In the genomic region with DNA sequence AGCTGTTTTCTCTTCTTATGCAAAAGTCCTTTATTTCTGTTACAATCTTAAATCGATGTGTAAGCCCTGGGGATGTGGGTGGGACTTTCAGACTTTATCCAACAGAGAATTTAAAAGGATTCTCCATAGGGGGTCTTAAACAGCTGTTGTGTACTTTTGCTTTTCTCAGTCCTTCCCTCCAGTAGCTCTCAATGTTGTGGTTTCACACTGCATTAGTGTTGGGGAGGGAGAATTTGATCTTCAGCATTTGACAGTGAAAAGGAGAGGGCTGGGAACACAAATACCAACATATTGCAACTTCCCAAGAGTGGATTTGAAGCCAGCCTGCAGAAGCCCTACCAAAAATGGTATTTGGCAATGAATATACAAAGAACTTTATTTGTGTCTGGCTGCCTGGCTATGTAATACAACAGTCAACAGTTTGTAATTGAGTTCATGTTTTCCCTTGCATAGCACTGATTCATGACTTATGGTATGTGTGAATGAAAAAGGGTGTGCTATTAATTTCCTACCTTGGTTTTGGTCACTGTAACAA, we compare ENCODE assay signal across 1 cellular context.
TF ChIP-seq lines count a peak whose summit lies in the region.

No MANE protein-coding gene starts in this region.

TF ChIP-seq in H1, 55 proteins besides CTCF, POLR2A, EP300 and RAD21 (continued from another document):
- TF ChIP-seq, protein P1, sequence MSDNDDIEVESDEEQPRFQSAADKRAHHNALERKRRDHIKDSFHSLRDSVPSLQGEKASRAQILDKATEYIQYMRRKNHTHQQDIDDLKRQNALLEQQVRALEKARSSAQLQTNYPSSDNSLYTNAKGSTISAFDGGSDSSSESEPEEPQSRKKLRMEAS (IDR thresholded peaks at IDR 0.05), result no peak
- TF ChIP-seq ATF2 (IDR thresholded peaks at IDR 0.05; ENCODE audit: low read length), result no peak
- TF ChIP-seq ZNF274 (IDR thresholded peaks at IDR 0.05; ENCODE audit: borderline replicate concordance, extremely low read depth, low read length), result no peak
- TF ChIP-seq POLR2AphosphoS5 (IDR thresholded peaks at IDR 0.05; ENCODE audit: low read depth, low read length), result no peak
- TF ChIP-seq FOSL1 (IDR thresholded peaks at IDR 0.05; ENCODE audit: insufficient read depth, low read depth, low read length), result no peak
- TF ChIP-seq MAFK (IDR thresholded peaks at IDR 0.05; ENCODE audit: low read depth, low read length), result no peak
- TF ChIP-seq JUND (IDR thresholded peaks at IDR 0.05; ENCODE audit: low read length), result no peak
- TF ChIP-seq CHD7 (IDR thresholded peaks at IDR 0.05; ENCODE audit: insufficient replicate concordance, low read length), result no peak
- no peak for TF ChIP-seq SIN3A (conservative IDR thresholded peaks at IDR 0.05 in 1 of 2, IDR thresholded peaks at IDR 0.05 in 1 of 2; ENCODE audit: low read depth in 1 of 2, low read length in 2 of 2)
- TF ChIP-seq KDM1A (IDR thresholded peaks at IDR 0.05; ENCODE audit: borderline replicate concordance, low read length), result no peak
- TF ChIP-seq KDM4A (IDR thresholded peaks at IDR 0.05; ENCODE audit: low read depth, low read length, severe bottlenecking), result no peak
